In the genomic region with DNA sequence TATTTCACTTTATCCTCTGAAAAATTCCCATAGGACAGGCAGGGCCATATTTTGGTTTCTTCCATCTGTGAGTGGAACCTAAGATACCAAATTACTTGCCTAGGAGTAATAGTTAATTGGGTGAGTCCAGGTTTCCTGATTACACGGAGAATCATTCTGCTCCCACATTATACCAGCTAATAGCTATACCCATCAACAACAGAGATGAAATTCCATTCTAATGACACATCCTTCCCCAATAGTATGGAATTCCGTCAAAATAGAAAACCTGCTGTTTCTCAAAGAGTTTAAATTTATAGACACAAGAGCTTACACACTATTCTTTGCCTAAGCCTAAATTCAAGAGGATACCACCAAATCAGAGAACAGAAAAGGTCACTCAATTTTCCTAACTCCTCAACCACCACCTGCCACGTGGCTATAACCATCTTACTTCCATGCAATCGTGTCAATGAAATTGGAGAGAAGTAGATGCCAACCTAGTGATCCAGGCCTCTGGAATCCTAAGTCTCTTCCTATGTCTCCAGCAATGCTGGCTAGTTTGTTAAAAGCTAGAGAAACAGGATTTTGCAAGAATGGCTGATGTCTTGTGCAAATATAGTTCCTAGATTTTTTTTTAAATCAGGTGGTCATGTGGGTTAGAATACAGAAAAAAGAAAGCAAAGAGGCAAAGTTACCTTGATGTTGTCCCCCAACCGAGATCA, we compare ENCODE assay signal across 26 cellular contexts.
"Had no signal": no experiment of that assay in that cellular context is flagged by ENCODE, and none has a peak within 500 bp of the region (broad histone marks: within the 10 kb centered on the region; RNA-seq: fewer than 3 reads in every experiment).

No MANE protein-coding gene starts in this region.

- ATAC-seq: activated naive CD8-positive, alpha-beta T cell treated with anti-CD3 and anti-CD28 coated beads, Interleukin-2, amount 50 U/mL, for 24 hours; heart right ventricle; natural killer cell; right cardiac atrium had no signal

- H3K36me3 ChIP-seq: breast epithelium had no signal

- H3K27me3 Mint-ChIP-seq: activated naive CD4-positive, alpha-beta T cell treated with anti-CD3 and anti-CD28 coated beads, Interleukin-2, amount 10 ng/mL, durations not matched to agents 7 days and 5 days; activated naive CD8-positive, alpha-beta T cell treated with anti-CD3 and anti-CD28 coated beads, Interleukin-2, amount 50 U/mL, for 24 hours; central memory CD8-positive, alpha-beta T cell; dendritic cell treated with granulocyte-macrophage colony-stimulating factor and Interleukin-4, amounts not matched to agents 40 ng/mL and 50 ng/mL, for 4 days; memory B cell had no signal

- H3K4me2 ChIP-seq: neural progenitor cell had no signal

- H3K9me3 ChIP-seq: breast epithelium, esophagus squamous epithelium, heart right ventricle, testis, transverse colon had no signal

- H3K27ac ChIP-seq: breast epithelium, epithelial cell of prostate, esophagus squamous epithelium, heart right ventricle, neural progenitor cell, testis, transverse colon, VCaP had no signal

- H3K4me3 Mint-ChIP-seq: activated naive CD4-positive, alpha-beta T cell treated with anti-CD3 and anti-CD28 coated beads, Interleukin-2, amount 10 ng/mL, durations not matched to agents 7 days and 5 days; activated naive CD8-positive, alpha-beta T cell treated with anti-CD3 and anti-CD28 coated beads, Interleukin-2, amount 50 U/mL, for 24 hours; central memory CD8-positive, alpha-beta T cell; dendritic cell treated with granulocyte-macrophage colony-stimulating factor and Interleukin-4, amounts not matched to agents 40 ng/mL and 50 ng/mL, for 4 days; memory B cell; natural killer cell; neural progenitor cell had no signal

- H2AFZ ChIP-seq: neural progenitor cell had no signal

- H3K36me3 Mint-ChIP-seq: natural killer cell had no signal

- H3K9ac ChIP-seq: neural progenitor cell had no signal

- H3K27me3 ChIP-seq: breast epithelium, esophagus squamous epithelium, heart right ventricle, neural progenitor cell, testis, transverse colon had no signal

- H3K27ac Mint-ChIP-seq: activated naive CD4-positive, alpha-beta T cell treated with anti-CD3 and anti-CD28 coated beads, Interleukin-2, amount 10 ng/mL, durations not matched to agents 7 days and 5 days; activated naive CD8-positive, alpha-beta T cell treated with anti-CD3 and anti-CD28 coated beads, Interleukin-2, amount 50 U/mL, for 24 hours; dendritic cell treated with granulocyte-macrophage colony-stimulating factor and Interleukin-4, amounts not matched to agents 40 ng/mL and 50 ng/mL, for 4 days; memory B cell; natural killer cell; neural progenitor cell had no signal

- DNase-seq: activated CD4-positive, alpha-beta T cell treated with anti-CD3 and anti-CD28 coated beads for 4 hours; activated CD4-positive, alpha-beta T cell treated with anti-CD3 and anti-CD28 coated beads, Interleukin-2, amount 50 U/mL, for 4 hours; activated CD8-positive, alpha-beta memory T cell treated with anti-CD3 and anti-CD28 coated beads for 24 hours; activated gamma-delta T cell; activated naive CD4-positive, alpha-beta T cell treated with anti-CD3 and anti-CD28 coated beads, Interleukin-2, amount 10 ng/mL, durations not matched to agents 7 days and 5 days; activated naive CD8-positive, alpha-beta T cell treated with anti-CD3 and anti-CD28 coated beads, Interleukin-2, amount 50 U/mL, for 24 hours; activated T-cell treated with anti-CD3 and anti-CD28 coated beads, Interleukin-2, amount 50 U/mL, for 1 hour; amygdala; effector CD4-positive, alpha-beta T cell; esophagus squamous epithelium; foreskin melanocyte; heart right ventricle; natural killer cell; right cardiac atrium; stimulated activated CD4-positive, alpha-beta T cell treated with anti-CD3 and anti-CD28 coated beads, Interleukin-2, amount 100 ng/mL, for 48 hours; stimulated activated naive CD4-positive, alpha-beta T cell treated with Interleukin-2 at 50 U/mL for 16 hours; T-helper 9 cell; testis; transverse colon had no signal

- H3K4me3 ChIP-seq: breast epithelium, esophagus squamous epithelium, heart right ventricle, neural progenitor cell, testis, transverse colon had no signal

- H3K9me3 Mint-ChIP-seq: activated naive CD4-positive, alpha-beta T cell treated with anti-CD3 and anti-CD28 coated beads, Interleukin-2, amount 10 ng/mL, durations not matched to agents 7 days and 5 days; activated naive CD8-positive, alpha-beta T cell treated with anti-CD3 and anti-CD28 coated beads, Interleukin-2, amount 50 U/mL, for 24 hours; central memory CD8-positive, alpha-beta T cell; dendritic cell treated with granulocyte-macrophage colony-stimulating factor and Interleukin-4, amounts not matched to agents 40 ng/mL and 50 ng/mL, for 4 days; memory B cell; natural killer cell; neural progenitor cell had no signal

- H3K4me1 ChIP-seq: breast epithelium, neural progenitor cell, testis had no signal
